In the genomic region with DNA sequence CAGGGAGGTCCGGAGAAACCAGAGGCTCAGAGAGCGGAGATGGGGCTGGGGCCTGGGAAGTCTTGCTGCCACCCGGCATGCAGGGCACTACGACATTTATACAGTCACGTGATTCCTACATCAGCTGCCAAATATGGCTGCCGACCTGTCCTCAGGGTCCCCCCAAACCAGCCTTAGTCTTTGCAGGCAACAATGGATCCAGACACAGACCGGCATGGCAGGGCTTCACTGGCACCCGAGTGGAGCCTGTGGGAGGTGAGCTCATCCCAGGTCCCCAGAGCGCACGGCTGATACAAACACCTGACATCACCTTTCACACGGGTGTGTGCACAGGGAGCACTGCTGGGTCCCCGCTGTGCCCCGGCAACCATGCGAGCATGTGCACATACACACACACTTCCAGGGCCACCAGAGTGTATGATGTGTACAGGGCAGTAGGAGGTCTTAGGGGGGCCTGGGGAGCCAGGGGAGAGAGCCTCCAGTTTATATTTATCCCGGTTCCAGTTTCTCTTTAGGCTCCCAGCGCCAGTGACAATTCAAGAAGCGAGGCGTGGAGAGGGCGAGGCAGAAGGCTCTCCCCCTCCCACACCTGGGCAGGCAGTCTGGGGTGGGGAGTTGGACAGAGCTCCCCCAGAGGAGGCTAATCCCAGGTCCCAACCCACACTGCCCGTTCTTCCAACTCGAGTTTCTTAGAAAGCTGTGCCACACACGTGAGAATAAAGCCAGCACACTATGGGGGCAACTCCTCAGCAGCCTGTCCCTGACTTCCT, we compare ENCODE assay signal across 9 cellular contexts. TPM values are rescaled to one million over a fixed set of nuclear protein-coding genes. Genes with fewer than 3 reads are reported as not detected.
DNase-seq lines count a peak whose midpoint lies in the region; ATAC-seq, FAIRE-seq and TF ChIP-seq lines count a peak whose summit lies in the region.
"Had no signal": no experiment of that assay in that cellular context is flagged by ENCODE, and none has a peak within 500 bp of the region (broad histone marks: within the 10 kb centered on the region; RNA-seq: fewer than 3 reads in every experiment).

No MANE protein-coding gene starts in this region.

- H2AFZ ChIP-seq in K562 (ENCODE audit: low read depth, low read length) (no peak overlapping the region), mesenchymal stem cell (ENCODE audit: low read depth, low read length) (no peak overlapping the region)

- H3K4me3 ChIP-seq in cardiac muscle cell: peak overlapping the region; percentile 89
- H3K4me3 ChIP-seq in K562: peak overlapping the region; percentile 97
- peak overlapping the region; percentile 76 to 91 for H3K4me3 ChIP-seq in mesenchymal stem cell (ENCODE audit: insufficient read depth in 1 of 2, low read depth in 1 of 2, low read length in 2 of 2)
- H3K4me3 ChIP-seq in urinary bladder (ENCODE audit: low read depth, low read length): peak overlapping the region; percentile 92

- BruUV-seq in K562 (replicated peaks; lab: Mats Ljungman, UMichigan): TSS peak; percentile 37

- no peak overlapping the region for H2BK15ac ChIP-seq in mesenchymal stem cell (ENCODE audit: low read depth, poor library complexity, severe bottlenecking)

- H3K79me1 ChIP-seq in mesenchymal stem cell (replicated peaks; ENCODE audit: low read length, poor library complexity, severe bottlenecking): peaks cover 28% of the 10 kb centered on the region

- WGBS in K562 (ENCODE audit: insufficient coverage, low coverage, missing lambda C conversion rate): 60% methylated on average over 21 of the region's 22 CpGs
- 83% methylated on average over 17 of the region's 22 CpGs for WGBS in mesenchymal stem cell
- WGBS in urinary bladder: 45% methylated on average over 22 of the region's 22 CpGs

- peak overlapping the region; percentile 3 for H2AK5ac ChIP-seq in mesenchymal stem cell (ENCODE audit: low read length, severe bottlenecking)

- CTCF ChIA-PET in K562 (lab: Yijun Ruan, JAX; ENCODE audit: low intra/inter-chr PET ratio): no interaction called here

- H4K91ac ChIP-seq in mesenchymal stem cell (ENCODE audit: low read length): no peak overlapping the region

- no peak for FAIRE-seq in K562 (lab: Jason Lieb, UNC)

- TF ChIP-seq RAD21 in K562 (CRISPR knock-in tag; conservative IDR thresholded peaks at IDR 0.05 in 1 of 2, IDR thresholded peaks at IDR 0.05 in 1 of 2): no peak

- H3K9me3 ChIP-seq in cardiac muscle cell (ENCODE audit: low read depth) (no peaks in the 10 kb centered on the region), K562 (replicated peaks; ENCODE audit: control insufficient read depth, insufficient read depth, low read depth, low read length) (no peaks in the 10 kb centered on the region), mesenchymal stem cell (ENCODE audit: control insufficient read depth, low read length) (no peaks in the 10 kb centered on the region)

- in situ Hi-C loops in K562 (cut with MboI): loop anchor here (25.0 kb wide), 1 partner anchor 245 kb away; a partner anchor contains a TSS

- TF ChIP-seq CTCF in cardiac muscle cell (IDR thresholded peaks at IDR 0.05; ENCODE audit: low read depth, low read length) (no peak), K562 (IDR thresholded peaks at IDR 0.05 in 2 of 3, conservative IDR thresholded peaks at IDR 0.05 in 1 of 3; ENCODE audit: insufficient read depth in 2 of 3, low read depth in 1 of 3, low read length in 3 of 3) (no peak)

- H3K4me1 ChIP-seq in cardiac muscle cell (ENCODE audit: low read depth) (peaks cover 3% of the 10 kb centered on the region), K562 (replicated peaks in 1 of 2; ENCODE audit: control insufficient read depth in 2 of 2, insufficient read depth in 2 of 2, low read length in 2 of 2) (peaks cover 12 to 78% of the 10 kb centered on the region in 2 experiments; a peak in 4 of 5 replicates), mesenchymal stem cell (ENCODE audit: control insufficient read depth, insufficient read depth, low read depth, low read length) (peaks cover 24% of the 10 kb centered on the region), urinary bladder (ENCODE audit: insufficient read depth) (no peaks in the 10 kb centered on the region)

- H2BK120ac ChIP-seq in mesenchymal stem cell (ENCODE audit: low read depth, low read length): no peak overlapping the region

- H3K36me3 ChIP-seq in cardiac muscle cell (peaks cover 33% of the 10 kb centered on the region), K562 (ENCODE audit: control insufficient read depth, insufficient read depth, low read length) (peaks cover 61% of the 10 kb centered on the region), mesenchymal stem cell (ENCODE audit: control insufficient read depth in 1 of 2, insufficient read depth in 2 of 2, low read depth in 1 of 2, low read length in 2 of 2) (peaks cover 46 to 48% of the 10 kb centered on the region in 2 experiments), urinary bladder (ENCODE audit: insufficient read depth) (peaks cover 6% of the 10 kb centered on the region)

- peaks cover 16% of the 10 kb centered on the region; the same call in 1 of the 2 replicates for H4K20me1 ChIP-seq in K562 (replicated peaks; ENCODE audit: control insufficient read depth, insufficient read depth, low read length)

- intact Hi-C loops in left ventricle myocardium superior (cut with micrococcal nuclease) (no loop called here), K562 (cut with micrococcal nuclease) (no loop called here)

- no peak for ATAC-seq in left ventricle myocardium superior
- no peak for ATAC-seq in K562
- ATAC-seq in HG03520 (IDR thresholded peaks at IDR 0.05; ENCODE audit: unreplicated experiment): no peak
- ATAC-seq in HG03469 (IDR thresholded peaks at IDR 0.05; ENCODE audit: unreplicated experiment): no peak

- H2BK5ac ChIP-seq in mesenchymal stem cell (ENCODE audit: low read depth, low read length, poor library complexity, severe bottlenecking): no peak overlapping the region

- H3K79me2 ChIP-seq in K562 (ENCODE audit: control insufficient read depth, insufficient read depth, low read length): peaks cover 83% of the 10 kb centered on the region

- H3K27ac ChIP-seq in cardiac muscle cell (peak overlapping the region; percentile 94), K562 (ENCODE audit: extremely low read depth, low read depth, low read length) (peak overlapping the region; percentile 95), mesenchymal stem cell (ENCODE audit: low read length, poor library complexity, severe bottlenecking) (peak overlapping the region; percentile 90), urinary bladder (ENCODE audit: low read depth) (peak overlapping the region; percentile 72)

- H3K14ac ChIP-seq in mesenchymal stem cell (ENCODE audit: low read length in 2 of 2): peak overlapping the region in 1 of 2 experiments; percentile 89

- H3K9ac ChIP-seq in K562 (ENCODE audit: insufficient read depth in 1 of 2, low read depth in 2 of 2, low read length in 2 of 2) (peak overlapping the region; percentile 90 to 100), mesenchymal stem cell (ENCODE audit: low read length) (peak overlapping the region; percentile 92)

- POLR2A ChIA-PET in K562 (lab: Yijun Ruan, JAX): interaction anchor here (0.6 to 2.7 kb wide), 4 partner anchors 9 to 57 kb away, joined by 4 to 20 read pairs (median 4); a partner anchor contains a TSS

- TF ChIP-seq POLR2A in K562 (conservative IDR thresholded peaks at IDR 0.05): no peak

- H2BK12ac ChIP-seq in mesenchymal stem cell (ENCODE audit: low read length in 2 of 2): peak overlapping the region in 1 of 2 experiments; percentile 61

- no peak overlapping the region for H4K8ac ChIP-seq in mesenchymal stem cell (ENCODE audit: low read length)

- H3K18ac ChIP-seq in mesenchymal stem cell (ENCODE audit: low read depth in 1 of 2, low read length in 2 of 2): peak overlapping the region; percentile 59 to 91

- TF ChIP-seq EP300 in K562 (IDR thresholded peaks at IDR 0.05; ENCODE audit: low read length): no peak

- H3K4ac ChIP-seq in mesenchymal stem cell (ENCODE audit: low read depth in 1 of 2, low read length in 2 of 2): peak overlapping the region; percentile 93 to 97

- H3K27me3 ChIP-seq in cardiac muscle cell: no peaks in the 10 kb centered on the region
- no peaks in the 10 kb centered on the region for H3K27me3 ChIP-seq in K562 (ENCODE audit: control insufficient read depth in 2 of 2, insufficient read depth in 2 of 2, low read length in 2 of 2)
- no peaks in the 10 kb centered on the region for H3K27me3 ChIP-seq in mesenchymal stem cell (ENCODE audit: control insufficient read depth in 1 of 2, insufficient read depth in 1 of 2, low read length in 2 of 2)

- peaks cover 8% of the 10 kb centered on the region for H3K9me1 ChIP-seq in K562 (ENCODE audit: control insufficient read depth, insufficient read depth, low read length)

- H3K23ac ChIP-seq in mesenchymal stem cell (ENCODE audit: low read length in 2 of 2): peak overlapping the region in 1 of 2 experiments; percentile 93

- H3K4me2 ChIP-seq in K562 (ENCODE audit: insufficient read depth, low read length) (peak overlapping the region; percentile 93), mesenchymal stem cell (ENCODE audit: low read length, poor library complexity, severe bottlenecking) (peak overlapping the region; percentile 78)

- DNase-seq in cardiac muscle cell (ENCODE audit: low read depth in 1 of 2, low spot score in 1 of 2) (no peak), left ventricle myocardium superior (no peak), K562 (ENCODE audit: extremely low read depth in 1 of 4, low spot score in 3 of 4) (no peak), mesenchymal stem cell (no peak), DMS114 treated with DMSO at 0.1 percent for 48 hours (lab: John Stamatoyannopoulos, UW; ENCODE audit: unreplicated experiment) (no peak)
- DNase-seq: NCI-H446 treated with DMSO at 0.1 percent for 48 hours had no signal

RNA-seq across cellular contexts. Expression of a gene that starts 2.7 kb away (rescaled TPM):
- total RNA-seq in cardiac muscle cell (45.7 and 53.6 TPM in 2 replicates), left ventricle myocardium superior (17.0 TPM), K562 (2014; rRNA removed) (28.8 and 35.6 TPM in 2 replicates), K562 (2014; rRNA removed; fragmentation: Illumina TruSeq; extraction: Trizol) (7.3 and 9.5 TPM in 2 replicates), K562 (2015; rRNA removed; fragmentation: Illumina TruSeq; extraction: Trizol) (23.9 and 24.6 TPM in 2 replicates), K562 (2021) (45.2 and 54.4 TPM in 2 replicates), urinary bladder (27.4 TPM)
- polyA plus RNA-seq in cardiac muscle cell (27.9 and 31.1 TPM in 2 replicates), K562 (2011; rRNA removed) (59.7 and 110 TPM in 2 replicates), K562 (2014; fragmentation: Illumina TruSeq; extraction: Trizol) (21.8 and 29.4 TPM in 2 replicates), K562 (2014; fragmentation: Nextera tagmentation; extraction: Ambion mirVana) (under 1 TPM; 0.32 to 0.89 TPM), K562 (2014; rRNA removed) (35.5 and 36.2 TPM in 2 replicates), urinary bladder (80.1 TPM)
- 229 and 466 TPM in 2 replicates for total RNA-seq in K562 (2011; cell fraction: chromatin; rRNA removed; ENCODE audit: low replicate concordance)
- total RNA-seq in K562 (2011; cell fraction: nucleolus; rRNA removed): 309 and 326 TPM in 2 replicates
- 244 and 282 TPM in 2 replicates for total RNA-seq in K562 (2011; cell fraction: nucleoplasm; rRNA removed)
- 50.2 and 68.3 TPM in 2 replicates for polyA plus RNA-seq in K562 (2011; cell fraction: cytosol; rRNA removed)
- 313 and 392 TPM in 2 replicates for polyA plus RNA-seq in K562 (2011; cell fraction: nucleus; rRNA removed)
- polyA plus RNA-seq in K562 (2012): 39.1 and 59.5 TPM in 2 replicates
- polyA minus RNA-seq in K562 (2011; rRNA and poly(A)+ RNA removed): 56.4 and 73.7 TPM in 2 replicates
- polyA minus RNA-seq in K562 (2011; cell fraction: cytosol; rRNA and poly(A)+ RNA removed): 58.2 and 59.2 TPM in 2 replicates
- 58.7 and 72.1 TPM in 2 replicates for polyA minus RNA-seq in K562 (2011; cell fraction: nucleus; rRNA and poly(A)+ RNA removed)
- 20.2 TPM for polyA plus RNA-seq in mesenchymal stem cell (2013, experiment 1 of 2)
- 20.7 TPM for polyA plus RNA-seq in mesenchymal stem cell (2013, experiment 2 of 2)

RNA-seq across cellular contexts. Expression of a gene that starts 9.4 kb away (rescaled TPM):
- 15.4 and 27.8 TPM in 2 replicates for total RNA-seq in cardiac muscle cell
- 32.1 and 32.3 TPM in 2 replicates for polyA plus RNA-seq in cardiac muscle cell
- 16.1 TPM for total RNA-seq in left ventricle myocardium superior
- 39.7 and 71.7 TPM in 2 replicates for total RNA-seq in K562 (2011; cell fraction: chromatin; rRNA removed; ENCODE audit: low replicate concordance)
- 42.2 and 44.1 TPM in 2 replicates for total RNA-seq in K562 (2011; cell fraction: nucleolus; rRNA removed)
- 34.4 and 37.9 TPM in 2 replicates for total RNA-seq in K562 (2011; cell fraction: nucleoplasm; rRNA removed)
- total RNA-seq in K562 (2014; rRNA removed): 33.1 and 50.4 TPM in 2 replicates
- total RNA-seq in K562 (2014; rRNA removed; fragmentation: Illumina TruSeq; extraction: Trizol): 5.7 and 8.2 TPM in 2 replicates
- 21.2 and 21.9 TPM in 2 replicates for total RNA-seq in K562 (2015; rRNA removed; fragmentation: Illumina TruSeq; extraction: Trizol)
- 29.8 and 31.2 TPM in 2 replicates for total RNA-seq in K562 (2021)
- 23.8 and 33.3 TPM in 2 replicates for polyA plus RNA-seq in K562 (2011; rRNA removed)
- polyA plus RNA-seq in K562 (2011; cell fraction: cytosol; rRNA removed): 27.1 and 60.5 TPM in 2 replicates
- polyA plus RNA-seq in K562 (2011; cell fraction: nucleus; rRNA removed): 58.3 and 92.0 TPM in 2 replicates
- 28.4 and 31.7 TPM in 2 replicates for polyA plus RNA-seq in K562 (2012)
- 15.0 and 22.7 TPM in 2 replicates for polyA plus RNA-seq in K562 (2014; fragmentation: Illumina TruSeq; extraction: Trizol)
- 10 to 100 TPM; 16.7 to 26.0 TPM for polyA plus RNA-seq in K562 (2014; fragmentation: Nextera tagmentation; extraction: Ambion mirVana)
- 28.1 and 48.3 TPM in 2 replicates for polyA plus RNA-seq in K562 (2014; rRNA removed)
- polyA minus RNA-seq in K562 (2011; rRNA and poly(A)+ RNA removed): 6.6 and 8.9 TPM in 2 replicates
- polyA minus RNA-seq in K562 (2011; cell fraction: cytosol; rRNA and poly(A)+ RNA removed): 7.1 and 9.9 TPM in 2 replicates
- 15.1 and 21.2 TPM in 2 replicates for polyA minus RNA-seq in K562 (2011; cell fraction: nucleus; rRNA and poly(A)+ RNA removed)
- 11.8 TPM for polyA plus RNA-seq in mesenchymal stem cell (2013, experiment 1 of 2)
- polyA plus RNA-seq in mesenchymal stem cell (2013, experiment 2 of 2): 10.8 TPM
- 5.8 TPM for total RNA-seq in urinary bladder
- polyA plus RNA-seq in urinary bladder: 18.8 TPM

RNA-seq across cellular contexts. Expression of a gene that starts 23.4 kb away (rescaled TPM):
- total RNA-seq in cardiac muscle cell (4.8 and 11.0 TPM in 2 replicates), left ventricle myocardium superior (5.5 TPM), K562 (2014; rRNA removed) (2.7 and 3.1 TPM in 2 replicates), K562 (2014; rRNA removed; fragmentation: Illumina TruSeq; extraction: Trizol) (1.8 and 2.0 TPM in 2 replicates), K562 (2015; rRNA removed; fragmentation: Illumina TruSeq; extraction: Trizol) (2.9 and 4.5 TPM in 2 replicates), K562 (2021) (2.8 and 4.1 TPM in 2 replicates), urinary bladder (2.6 TPM)
- polyA plus RNA-seq in cardiac muscle cell (2.5 and 3.3 TPM in 2 replicates), K562 (2011; rRNA removed) (4.8 and 7.5 TPM in 2 replicates), K562 (2014; fragmentation: Illumina TruSeq; extraction: Trizol) (2.7 and 3.1 TPM in 2 replicates), K562 (2014; fragmentation: Nextera tagmentation; extraction: Ambion mirVana) (under 1 TPM; 0.32 to 0.34 TPM), K562 (2014; rRNA removed) (4.5 and 5.8 TPM in 2 replicates), urinary bladder (5.1 TPM)
- 20.7 and 42.5 TPM in 2 replicates for total RNA-seq in K562 (2011; cell fraction: chromatin; rRNA removed; ENCODE audit: low replicate concordance)
- total RNA-seq in K562 (2011; cell fraction: nucleolus; rRNA removed): 27.0 and 27.3 TPM in 2 replicates
- total RNA-seq in K562 (2011; cell fraction: nucleoplasm; rRNA removed): 19.0 and 21.1 TPM in 2 replicates
- polyA plus RNA-seq in K562 (2011; cell fraction: cytosol; rRNA removed): 2.9 and 5.5 TPM in 2 replicates
- polyA plus RNA-seq in K562 (2011; cell fraction: nucleus; rRNA removed): 40.8 and 73.8 TPM in 2 replicates
- polyA plus RNA-seq in K562 (2012): 3.4 and 10.6 TPM in 2 replicates
- 1.2 and 2.2 TPM in 2 replicates for polyA minus RNA-seq in K562 (2011; rRNA and poly(A)+ RNA removed)
- polyA minus RNA-seq in K562 (2011; cell fraction: cytosol; rRNA and poly(A)+ RNA removed): 0.95 and 2.6 TPM in 2 replicates
- polyA minus RNA-seq in K562 (2011; cell fraction: nucleus; rRNA and poly(A)+ RNA removed): 6.3 and 6.9 TPM in 2 replicates
- polyA plus RNA-seq in mesenchymal stem cell (2013, experiment 1 of 2): 0.81 TPM
- polyA plus RNA-seq in mesenchymal stem cell (2013, experiment 2 of 2): 0.89 TPM

RNA-seq across cellular contexts. Expression of a gene that starts 51.1 kb away (rescaled TPM):
- total RNA-seq in cardiac muscle cell (15.2 and 18.9 TPM in 2 replicates), left ventricle myocardium superior (16.8 TPM), K562 (2014; rRNA removed) (6.0 and 7.7 TPM in 2 replicates), K562 (2014; rRNA removed; fragmentation: Illumina TruSeq; extraction: Trizol) (4.5 and 6.5 TPM in 2 replicates), K562 (2015; rRNA removed; fragmentation: Illumina TruSeq; extraction: Trizol) (5.6 and 7.6 TPM in 2 replicates), K562 (2021) (16.9 TPM in 2 replicates), urinary bladder (18.0 TPM)
- polyA plus RNA-seq in cardiac muscle cell (37.6 and 46.6 TPM in 2 replicates), K562 (2011; rRNA removed) (5.7 and 10.6 TPM in 2 replicates), K562 (2014; fragmentation: Illumina TruSeq; extraction: Trizol) (11.7 and 11.8 TPM in 2 replicates), K562 (2014; fragmentation: Nextera tagmentation; extraction: Ambion mirVana) (1 to 10 TPM; 1.4 to 1.6 TPM), K562 (2014; rRNA removed) (7.1 and 9.9 TPM in 2 replicates), urinary bladder (14.6 TPM)
- total RNA-seq in K562 (2011; cell fraction: chromatin; rRNA removed; ENCODE audit: low replicate concordance): 36.0 and 91.8 TPM in 2 replicates
- total RNA-seq in K562 (2011; cell fraction: nucleolus; rRNA removed): 60.5 and 68.7 TPM in 2 replicates
- 54.1 and 60.8 TPM in 2 replicates for total RNA-seq in K562 (2011; cell fraction: nucleoplasm; rRNA removed)
- 10.7 and 16.0 TPM in 2 replicates for polyA plus RNA-seq in K562 (2011; cell fraction: cytosol; rRNA removed)
- polyA plus RNA-seq in K562 (2011; cell fraction: nucleus; rRNA removed): 25.5 and 35.7 TPM in 2 replicates
- 11.7 and 15.0 TPM in 2 replicates for polyA plus RNA-seq in K562 (2012)
- polyA minus RNA-seq in K562 (2011; rRNA and poly(A)+ RNA removed): 12.8 and 16.0 TPM in 2 replicates
- polyA minus RNA-seq in K562 (2011; cell fraction: cytosol; rRNA and poly(A)+ RNA removed): 15.2 and 25.2 TPM in 2 replicates
- 15.1 and 17.1 TPM in 2 replicates for polyA minus RNA-seq in K562 (2011; cell fraction: nucleus; rRNA and poly(A)+ RNA removed)
- polyA plus RNA-seq in mesenchymal stem cell (2013, experiment 1 of 2): 3.8 TPM
- polyA plus RNA-seq in mesenchymal stem cell (2013, experiment 2 of 2): 3.8 TPM
